ENCODE assay signal across 8 cellular contexts in the genomic region with DNA sequence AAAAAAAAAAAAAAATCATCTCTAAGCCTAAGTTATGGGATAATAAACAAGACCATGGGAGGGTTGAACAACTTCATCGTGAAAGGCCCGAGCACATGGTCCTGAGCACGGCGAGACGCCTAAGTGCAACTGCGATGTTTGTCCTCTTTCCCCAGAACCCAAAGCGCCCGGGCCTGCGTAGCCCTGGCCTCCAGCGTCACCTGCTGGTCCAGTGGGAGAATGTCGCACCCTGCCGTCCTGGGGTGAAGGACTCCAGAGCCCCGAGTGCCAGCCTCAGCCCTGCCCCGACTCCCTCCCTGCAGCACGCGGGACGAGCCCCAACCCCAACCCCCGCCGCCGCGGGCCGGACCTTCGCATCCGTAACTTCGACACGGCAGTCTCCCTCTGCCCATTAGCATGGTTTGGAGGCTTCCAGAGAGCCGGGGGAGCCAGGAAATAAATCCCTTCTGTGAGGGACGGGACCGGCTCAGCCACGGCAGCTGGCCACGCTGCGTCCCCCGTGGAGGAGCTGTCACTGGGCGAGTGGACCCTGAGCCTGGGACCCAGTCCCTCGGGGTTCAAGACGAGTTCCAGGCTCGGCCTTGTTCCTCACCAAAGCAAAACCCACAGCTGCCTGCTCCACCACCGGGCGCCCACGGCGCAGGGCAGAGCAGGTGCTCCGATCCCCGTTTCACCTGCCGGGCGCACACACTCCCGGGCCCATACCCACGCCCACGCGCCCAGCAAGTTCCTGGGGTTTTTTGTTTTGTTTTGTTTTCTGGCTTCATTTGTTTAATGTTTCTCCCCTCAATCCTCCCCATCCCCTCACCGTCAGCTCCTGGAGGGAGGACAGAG.
DNase-seq lines count a peak whose midpoint lies in the region; ATAC-seq, FAIRE-seq and TF ChIP-seq lines count a peak whose summit lies in the region.

No MANE protein-coding gene starts in this region.

- TF ChIP-seq POLR2A in heart left ventricle (IDR thresholded peaks at IDR 0.05), result no peak

- H3K4me1 ChIP-seq in ES-I3 (ENCODE audit: insufficient read depth, low read length), result peaks cover 33% of the 10 kb centered on the region
- H3K4me1 ChIP-seq in RWPE2 (ENCODE audit: insufficient read depth, poor library complexity, severe bottlenecking), result no peaks in the 10 kb centered on the region
- H3K4me1 ChIP-seq in heart left ventricle, result peaks cover 0 to 20% (median 10%) of the 10 kb centered on the region in 12 donors
- no peaks in the 10 kb centered on the region for H3K4me1 ChIP-seq in parathyroid adenoma

- FAIRE-seq in urothelium cell line (lab: Jason Lieb, UNC), result peak; percentile 61

- no peaks in the 10 kb centered on the region for H3K9me3 Mint-ChIP-seq in activated naive CD8-positive, alpha-beta T cell (ENCODE audit: low read depth)

- TF ChIP-seq CTCF in RWPE2 (IDR thresholded peaks at IDR 0.05; ENCODE audit: poor library complexity, severe bottlenecking) (peak; percentile 93), heart left ventricle (IDR thresholded peaks at IDR 0.05) (peak; percentile 64 to 86 (median 76)), parathyroid adenoma (IDR thresholded peaks at IDR 0.05) (peak; percentile 85)

- intact Hi-C loops in heart left ventricle (cut with DNase I), result loop anchor here in 7 of 10 donors (1.0 to 10.0 kb wide), 3 partner anchors 143 to 636 kb away; no protein-coding TSS in a partner anchor

- H3K4me1 Mint-ChIP-seq in activated naive CD8-positive, alpha-beta T cell (ENCODE audit: low read depth), result peaks cover 7% of the 10 kb centered on the region

- no peak overlapping the region for H3K27ac ChIP-seq in RWPE2 (ENCODE audit: poor library complexity, severe bottlenecking)
- no peak overlapping the region for H3K27ac ChIP-seq in heart left ventricle
- no peak overlapping the region for H3K27ac ChIP-seq in parathyroid adenoma

- peaks cover 31% of the 10 kb centered on the region for H3K27me3 Mint-ChIP-seq in activated naive CD8-positive, alpha-beta T cell

- peak overlapping the region; percentile 61 for H3K4me2 ChIP-seq in parathyroid adenoma (ENCODE audit: low read length)

- 3% methylated on average over 45 to 50 of the region's 50 CpGs for WGBS in heart left ventricle, 4 donors

- peak; percentile 83 for DNase-seq in KBM-7
- DNase-seq in RWPE2 (ENCODE audit: low spot score), result peak; percentile 80
- peak; percentile 52 to 80 (median 74) for DNase-seq in heart left ventricle
- peak; percentile 91 for DNase-seq in urothelium cell line (ENCODE audit: low spot score)

- H2AFZ ChIP-seq in parathyroid adenoma, result peak overlapping the region; percentile 63

- H3K27ac Mint-ChIP-seq in activated naive CD8-positive, alpha-beta T cell, result no peak overlapping the region

- H3K4me3 Mint-ChIP-seq in activated naive CD8-positive, alpha-beta T cell, result peak overlapping the region; percentile 40

- peak overlapping the region; percentile 37; the same call in 1 of the 2 replicates for H3K9ac ChIP-seq in ES-I3 (ENCODE audit: low read depth, low read length)
- H3K9ac ChIP-seq in parathyroid adenoma, result no peak overlapping the region

- H3K4me3 ChIP-seq in RWPE2 (ENCODE audit: severe bottlenecking) (peak overlapping the region; percentile 4), heart left ventricle (peak overlapping the region in 11 of 12 donors; percentile 24 to 48 (median 37)), parathyroid adenoma (ENCODE audit: low read depth, low read length) (peak overlapping the region; percentile 39)

- H3K79me2 ChIP-seq in parathyroid adenoma, result no peaks in the 10 kb centered on the region

- H3K36me3 Mint-ChIP-seq in activated naive CD8-positive, alpha-beta T cell, result no peaks in the 10 kb centered on the region

- H3K27me3 ChIP-seq in RWPE2 (ENCODE audit: insufficient read depth, poor library complexity, severe bottlenecking) (peaks cover 63% of the 10 kb centered on the region), heart left ventricle (peaks cover 10 to 57% (median 14%) of the 10 kb centered on the region in 9 donors), parathyroid adenoma (ENCODE audit: control insufficient read depth, insufficient read depth, low read length) (no peaks in the 10 kb centered on the region)

- ATAC-seq in GM21723 (IDR thresholded peaks at IDR 0.05; ENCODE audit: unreplicated experiment) (peak; percentile 96), RWPE2 (ENCODE audit: low read depth) (peak; percentile 91), heart left ventricle (peak; percentile 84 to 96 (median 91))

- H3K36me3 ChIP-seq in ES-I3 (ENCODE audit: insufficient read depth, low read length), result no peaks in the 10 kb centered on the region
- no peaks in the 10 kb centered on the region for H3K36me3 ChIP-seq in RWPE2 (ENCODE audit: low read depth)
- H3K36me3 ChIP-seq in heart left ventricle, result no peaks in the 10 kb centered on the region
- no peaks in the 10 kb centered on the region for H3K36me3 ChIP-seq in parathyroid adenoma (ENCODE audit: control insufficient read depth, insufficient read depth, low read length)

- H3K9me3 ChIP-seq in ES-I3 (ENCODE audit: control insufficient read depth, insufficient read depth, low read length) (no peaks in the 10 kb centered on the region), RWPE2 (ENCODE audit: severe bottlenecking) (no peaks in the 10 kb centered on the region), heart left ventricle (no peaks in the 10 kb centered on the region), parathyroid adenoma (ENCODE audit: control insufficient read depth, low read length) (no peaks in the 10 kb centered on the region)

- in situ Hi-C loops in KBM-7 (cut with MboI; ENCODE audit: low pct_unique_long_range_greater_than_20kb, low sequenced_read_pairs), result loop anchor here (25.0 kb wide), 2 partner anchors 523 to 623 kb away; no protein-coding TSS in a partner anchor
